In the genomic region with DNA sequence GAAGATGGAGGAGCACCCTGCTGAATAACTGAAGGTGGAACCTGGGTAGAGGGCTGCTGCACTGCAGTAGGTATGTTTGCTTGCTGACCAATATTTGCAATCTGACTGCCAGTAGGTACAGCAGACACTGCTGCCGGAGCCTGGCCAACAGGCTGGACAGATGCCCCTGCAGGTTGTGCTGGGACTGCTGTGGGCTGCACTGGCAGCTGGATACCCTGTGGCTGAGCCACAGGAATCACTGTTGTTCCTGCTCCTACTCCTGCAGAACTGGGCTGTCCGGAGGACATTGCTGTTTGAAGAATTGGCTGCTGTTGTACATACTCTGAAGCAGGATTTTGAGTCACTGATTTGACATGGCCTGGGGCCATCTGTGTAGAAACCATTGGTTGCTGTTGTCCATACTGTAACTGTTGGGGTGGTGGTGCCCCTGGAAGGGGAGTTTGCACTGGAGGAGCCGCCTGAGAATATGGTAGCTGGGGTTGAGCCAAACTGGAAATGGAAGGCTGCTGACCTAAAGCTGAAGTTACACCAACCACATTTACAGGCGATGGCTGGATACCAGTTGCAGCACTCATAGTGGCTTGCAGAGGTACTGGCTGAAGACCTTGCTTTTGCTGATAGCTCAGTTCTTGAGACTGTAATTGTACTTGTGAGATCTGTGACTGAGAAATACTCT, we compare ENCODE assay signal across 8 cellular contexts. TPM values are rescaled to one million over a fixed set of nuclear protein-coding genes. Genes with fewer than 3 reads are reported as not detected.
A peak's percentile ranks its signal among the peaks of the same experiment; 100 is the strongest.
DNase-seq lines count a peak whose midpoint lies in the region; ATAC-seq lines count a peak whose summit lies in the region.

No MANE protein-coding gene starts in this region.

- H3K4me1 ChIP-seq in Karpas-422 (ENCODE audit: low read length) = peaks cover 24% of the 10 kb centered on the region

- no peak for ATAC-seq in naive thymus-derived CD8-positive, alpha-beta T cell
- no peak for ATAC-seq in HG02981 (IDR thresholded peaks at IDR 0.05; ENCODE audit: unreplicated experiment)

- no peak overlapping the region for H3K27ac ChIP-seq in Karpas-422 (ENCODE audit: low read length)

- peaks cover 0 to 8% (median 7%) of the 10 kb centered on the region in 3 donors for H3K36me3 Mint-ChIP-seq in naive thymus-derived CD8-positive, alpha-beta T cell

- peaks cover 38 to 61% (median 52%) of the 10 kb centered on the region in 4 donors for H3K4me1 Mint-ChIP-seq in naive thymus-derived CD8-positive, alpha-beta T cell

- no peaks in the 10 kb centered on the region; the same call in 1 of the 2 replicates for H3K27me3 ChIP-seq in Karpas-422 (ENCODE audit: low read length)

- H3K9me3 Mint-ChIP-seq in naive thymus-derived CD8-positive, alpha-beta T cell = peaks cover 0 to 3% (median 0%) of the 10 kb centered on the region in 9 donors

- peak overlapping the region in 8 of 10 donors; percentile 19 to 99 (median 98) for H3K4me3 Mint-ChIP-seq in naive thymus-derived CD8-positive, alpha-beta T cell

- H3K4me3 ChIP-seq in Karpas-422 (ENCODE audit: low read length) = no peak overlapping the region

- POLR2A ChIA-PET in naive thymus-derived CD8-positive, alpha-beta T cell (lab: Charles Lee) = interaction anchor here (1.2 kb wide), 1 partner anchor 36 kb away, joined by 3 read pairs; no protein-coding TSS in a partner anchor

- no peaks in the 10 kb centered on the region for H3K36me3 ChIP-seq in Karpas-422 (ENCODE audit: insufficient read depth, low read length)

- no peak overlapping the region for H3K9ac ChIP-seq in Karpas-422 (ENCODE audit: low read length)

- no peaks in the 10 kb centered on the region for H3K79me2 ChIP-seq in Karpas-422 (ENCODE audit: low read length)

- H3K4me2 ChIP-seq in Karpas-422 (ENCODE audit: low read depth, low read length, poor library complexity, severe bottlenecking) = no peak overlapping the region

- H3K9me2 ChIP-seq in Karpas-422 (replicated peaks; ENCODE audit: insufficient read depth, low read length) = no peaks in the 10 kb centered on the region

- H2AFZ ChIP-seq in Karpas-422 (ENCODE audit: low read length) = no peak overlapping the region

- peak overlapping the region in 3 of 10 donors; percentile 27 to 83 (median 34) for H3K27ac Mint-ChIP-seq in naive thymus-derived CD8-positive, alpha-beta T cell

- H3K27me3 Mint-ChIP-seq in naive thymus-derived CD8-positive, alpha-beta T cell = no peaks in the 10 kb centered on the region

- no peaks in the 10 kb centered on the region for H3K9me3 ChIP-seq in Karpas-422 (ENCODE audit: low read length)

- DNase-seq in NCI-H345 (lab: John Stamatoyannopoulos, UW) (peak; percentile 3), NCI-H345 treated with DMSO at 0.1 percent for 48 hours (lab: John Stamatoyannopoulos, UW; ENCODE audit: unreplicated experiment) (no peak), Karpas-422 (peak; percentile 48), cerebellum (ENCODE audit: low spot score) (peak; percentile 33), NCI-H526 treated with DMSO at 0.1 percent for 48 hours (lab: John Stamatoyannopoulos, UW) (no peak), activated gamma-delta T cell treated with Interleukin-2 at 50 U/mL for 16 hours (no peak)
- DNase-seq in naive thymus-derived CD8-positive, alpha-beta T cell = no peak

- H4K20me1 ChIP-seq in Karpas-422 (ENCODE audit: insufficient read depth, low read depth, low read length) = peaks cover 6% of the 10 kb centered on the region; the same call in 1 of the 2 replicates

RNA-seq across cellular contexts. Expression of gene TSC22D1, which starts 2.2 kb away (rescaled TPM):
- 8.5 and 20.1 TPM in 2 replicates for total RNA-seq in Karpas-422 (2014; rRNA removed; shearing (Covaris generic); ENCODE audit: low replicate concordance)
- 174 TPM for total RNA-seq in cerebellum
- 10 to 100 TPM; 33.7 to 37.7 TPM for total RNA-seq in naive thymus-derived CD8-positive, alpha-beta T cell
- polyA plus RNA-seq in naive thymus-derived CD8-positive, alpha-beta T cell = 1 to 10 TPM; 4.1 to 9.5 (median 7.5) TPM

Comparison
In these comparisons a context has a peak if more than half of its experiments do, and no peak if none do; other contexts are left out.
1. DNase-seq: peak in NCI-H345 (single experiment), Karpas-422 (single experiment) and cerebellum (single experiment); none in NCI-H345 treated with DMSO at 0.1 percent for 48 hours (single experiment), naive thymus-derived CD8-positive, alpha-beta T cell (0 of 10), NCI-H526 treated with DMSO at 0.1 percent for 48 hours (single experiment) and activated gamma-delta T cell treated with Interleukin-2 at 50 U/mL for 16 hours (single experiment).